ENCODE assay signal across 19 cellular contexts in genomic region chr15:66053991-66054390, GRCh38.
"Had no signal": no experiment of that assay in that cellular context is flagged by ENCODE, and none has a peak within 500 bp of the region (broad histone marks: within the 10 kb centered on the region; RNA-seq: fewer than 3 reads in every experiment).

No MANE protein-coding gene starts in this region.

- H3K27ac Mint-ChIP-seq: endodermal cell; naive thymus-derived CD4-positive, alpha-beta T cell; nephron progenitor cell; stimulated activated memory B cell treated with anti-CD40 and anti-IgM and Interleukin-4, amounts not matched to agents 10 μg/mL and 1 μg/mL and 100 μg/mL, for 72 hours; stimulated activated naive CD8-positive, alpha-beta T cell treated with anti-CD3 and anti-CD28 coated beads, Interleukin-15, amount 100 ng/mL, for 72 hours had no signal

- H3K4me1 Mint-ChIP-seq: naive thymus-derived CD4-positive, alpha-beta T cell; stimulated activated memory B cell treated with anti-CD40 and anti-IgM and Interleukin-4, amounts not matched to agents 10 μg/mL and 1 μg/mL and 100 μg/mL, for 72 hours; stimulated activated naive CD8-positive, alpha-beta T cell treated with anti-CD3 and anti-CD28 coated beads, Interleukin-15, amount 100 ng/mL, for 72 hours had no signal

- DNase-seq: central memory CD4-positive, alpha-beta T cell; effector CD4-positive, alpha-beta T cell; endodermal cell; erythroblast; foreskin keratinocyte; kidney glomerular epithelial cell; mesendoderm; naive thymus-derived CD4-positive, alpha-beta T cell; nephron progenitor cell; right lobe of liver; stimulated activated CD4-positive, alpha-beta T cell treated with anti-CD3 and anti-CD28 coated beads, Interleukin-4, amount 100 ng/mL, for 24 hours; stimulated activated naive CD8-positive, alpha-beta T cell treated with anti-CD3 and anti-CD28 coated beads, Interleukin-15, amount 100 ng/mL, for 72 hours; transverse colon had no signal

- H3K4me1 ChIP-seq: foreskin keratinocyte, right lobe of liver, transverse colon had no signal

- H3K27me3 ChIP-seq: right lobe of liver, transverse colon had no signal

- H3K36me3 ChIP-seq: neutrophil, right lobe of liver, thoracic aorta, transverse colon had no signal

- ATAC-seq: foreskin keratinocyte; left lobe of liver; naive thymus-derived CD4-positive, alpha-beta T cell; stimulated activated memory B cell treated with anti-CD40 and anti-IgM and Interleukin-4, amounts not matched to agents 10 μg/mL and 1 μg/mL and 100 μg/mL, for 72 hours; stimulated activated naive CD8-positive, alpha-beta T cell treated with anti-CD3 and anti-CD28 coated beads, Interleukin-15, amount 100 ng/mL, for 72 hours had no signal

- H3K4me3 Mint-ChIP-seq: endodermal cell; naive thymus-derived CD4-positive, alpha-beta T cell; nephron progenitor cell; stimulated activated memory B cell treated with anti-CD40 and anti-IgM and Interleukin-4, amounts not matched to agents 10 μg/mL and 1 μg/mL and 100 μg/mL, for 72 hours; stimulated activated naive CD8-positive, alpha-beta T cell treated with anti-CD3 and anti-CD28 coated beads, Interleukin-15, amount 100 ng/mL, for 72 hours had no signal

- H3K36me3 Mint-ChIP-seq: naive thymus-derived CD4-positive, alpha-beta T cell; stimulated activated memory B cell treated with anti-CD40 and anti-IgM and Interleukin-4, amounts not matched to agents 10 μg/mL and 1 μg/mL and 100 μg/mL, for 72 hours had no signal

- H3K27ac ChIP-seq: coronary artery, foreskin keratinocyte, neutrophil, right lobe of liver, thoracic aorta, transverse colon had no signal

- H3K4me3 ChIP-seq: coronary artery, lung, right lobe of liver, thoracic aorta, transverse colon had no signal

- H3K9me3 ChIP-seq: neutrophil, right lobe of liver, thoracic aorta, transverse colon had no signal

- H3K9me3 Mint-ChIP-seq: endodermal cell; naive thymus-derived CD4-positive, alpha-beta T cell; nephron progenitor cell; stimulated activated memory B cell treated with anti-CD40 and anti-IgM and Interleukin-4, amounts not matched to agents 10 μg/mL and 1 μg/mL and 100 μg/mL, for 72 hours; stimulated activated naive CD8-positive, alpha-beta T cell treated with anti-CD3 and anti-CD28 coated beads, Interleukin-15, amount 100 ng/mL, for 72 hours had no signal
